In genomic region chr10:7171825-7172224, GRCh38 we compare ENCODE assay signal across 7 cellular contexts.
"Had no signal": no experiment of that assay in that cellular context is flagged by ENCODE, and none has a peak within 500 bp of the region (broad histone marks: within the 10 kb centered on the region; RNA-seq: fewer than 3 reads in every experiment).

No MANE protein-coding gene starts in this region.

- H3K9ac ChIP-seq: GM23248 had no signal

- H3K4me3 ChIP-seq: GM23248 had no signal

- DNase-seq: GM23248, GOT3, H9, HCEC 1CT, HFFc6 had no signal

- H2AFZ ChIP-seq: GM23248 had no signal

- FAIRE-seq: HepG2 had no signal

- ATAC-seq: HepG2 had no signal

- H3K27ac ChIP-seq: GM23248, HL-60 had no signal
